In the genomic region with DNA sequence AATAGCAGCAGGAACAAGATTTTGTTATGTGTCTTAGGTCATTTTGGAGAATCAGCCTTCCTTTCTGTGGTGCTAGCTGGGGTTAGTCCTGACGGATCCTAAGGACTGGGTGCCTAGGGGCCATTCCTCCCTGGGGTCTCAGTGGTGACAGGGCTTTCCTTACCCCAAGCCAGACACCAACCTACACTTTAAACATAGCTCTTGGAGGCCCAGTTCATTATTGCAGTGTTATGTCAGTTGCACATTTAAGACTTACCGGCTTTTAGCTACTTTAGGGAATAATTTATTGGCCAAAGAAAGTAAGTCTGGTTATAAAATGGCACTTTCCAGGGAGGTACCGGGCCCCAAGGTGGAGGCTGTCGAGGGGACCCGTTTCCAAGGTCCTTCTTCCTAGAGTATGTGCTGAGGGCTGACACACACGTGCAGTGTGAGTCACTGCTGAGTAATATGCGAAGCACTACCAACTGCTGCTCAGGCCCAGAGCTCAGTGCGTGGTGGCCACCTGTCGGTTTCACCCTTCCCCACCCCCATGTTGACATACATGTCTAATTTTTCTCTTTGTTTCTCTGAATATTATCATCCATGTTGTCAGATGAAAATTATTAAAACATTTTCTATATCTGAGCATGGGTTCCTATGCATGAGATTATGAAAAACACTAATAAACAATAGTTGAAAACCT, we compare ENCODE assay signal across 8 cellular contexts. TPM values are rescaled to one million over a fixed set of nuclear protein-coding genes. Genes with fewer than 3 reads are reported as not detected.
DNase-seq lines count a peak whose midpoint lies in the region; ATAC-seq and TF ChIP-seq lines count a peak whose summit lies in the region.

No MANE protein-coding gene starts in this region.

- H3K4me1 Mint-ChIP-seq in activated T-cell treated with anti-CD3 and anti-CD28 coated beads, Interleukin-2, amount 50 U/mL, for 72 hours (ENCODE audit: low read depth), result peaks cover 13% of the 10 kb centered on the region

- CTCF ChIA-PET in GM10248 (lab: Yijun Ruan, JAX), result interaction anchor here (0.8 to 4.4 kb wide), 18 partner anchors 8 to 521 kb away, joined by 3 to 41 read pairs (median 3); partner anchors contain the start of gene TAF1B

- no peaks in the 10 kb centered on the region for H3K27me3 Mint-ChIP-seq in activated T-cell treated with anti-CD3 and anti-CD28 coated beads, Interleukin-2, amount 50 U/mL, for 72 hours (ENCODE audit: low read depth)

- intact Hi-C loops in ovary (cut with DNase I), result no loop called here

- H3K4me1 ChIP-seq in ovary (ENCODE audit: insufficient read depth), result no peaks in the 10 kb centered on the region

- H3K4me3 ChIP-seq in retinal pigment epithelial cell (ENCODE audit: low read length) (no peak overlapping the region), ovary (no peak overlapping the region)

- no peak for TF ChIP-seq EP300 in ovary (IDR thresholded peaks at IDR 0.05)

- no peaks in the 10 kb centered on the region for H3K36me3 ChIP-seq in ovary

- POLR2A ChIA-PET in GM10248 (lab: Yijun Ruan, JAX), result no interaction called here

- no peaks in the 10 kb centered on the region for H3K9me3 ChIP-seq in ovary

- no peak for TF ChIP-seq POLR2A in ovary (IDR thresholded peaks at IDR 0.05)

- no peak overlapping the region for H3K27ac Mint-ChIP-seq in activated T-cell treated with anti-CD3 and anti-CD28 coated beads, Interleukin-2, amount 50 U/mL, for 72 hours

- ATAC-seq in GM21390 (IDR thresholded peaks at IDR 0.05; ENCODE audit: unreplicated experiment) (peak; percentile 99), HG03575 (IDR thresholded peaks at IDR 0.05; ENCODE audit: extremely low read depth, insufficient number of reproducible peaks, low FRiP score, unreplicated experiment) (peak; percentile 98)
- peak; percentile 100 for ATAC-seq in activated T-cell treated with anti-CD3 and anti-CD28 coated beads, Interleukin-2, amount 50 U/mL, for 72 hours (replicated peaks in 1 of 2)

- no peak overlapping the region for H3K4me3 Mint-ChIP-seq in activated T-cell treated with anti-CD3 and anti-CD28 coated beads, Interleukin-2, amount 50 U/mL, for 72 hours

- no peaks in the 10 kb centered on the region for H3K9me3 Mint-ChIP-seq in activated T-cell treated with anti-CD3 and anti-CD28 coated beads, Interleukin-2, amount 50 U/mL, for 72 hours

- peaks cover 0 to 22% of the 10 kb centered on the region in 2 donors for H3K36me3 Mint-ChIP-seq in activated T-cell treated with anti-CD3 and anti-CD28 coated beads, Interleukin-2, amount 50 U/mL, for 72 hours (ENCODE audit: insufficient read depth in 2 of 2)

- TF ChIP-seq CTCF in GM10248 (IDR thresholded peaks at IDR 0.05; ENCODE audit: control extremely low read depth, extremely low read depth, low read depth, missing control alignments), result peak; percentile 53
- TF ChIP-seq CTCF in retinal pigment epithelial cell (conservative IDR thresholded peaks at IDR 0.05; ENCODE audit: low read depth, low read length), result peak; percentile 44
- no peak for TF ChIP-seq CTCF in ovary (IDR thresholded peaks at IDR 0.05)

- H3K27ac ChIP-seq in ovary, result no peak overlapping the region

- DNase-seq in GM10248 (ENCODE audit: extremely low spot score), result peak; percentile 71
- peak; percentile 67 to 80 for DNase-seq in activated T-cell treated with anti-CD3 and anti-CD28 coated beads, Interleukin-2, amount 50 U/mL, for 72 hours
- peak; percentile 71 for DNase-seq in retinal pigment epithelial cell (ENCODE audit: low read depth)
- no peak for DNase-seq in NCI-H2171 treated with DMSO at 0.1 percent for 48 hours (lab: John Stamatoyannopoulos, UW)
- DNase-seq in Kasumi-1 (lab: John Stamatoyannopoulos, UW), result no peak
- no peak for DNase-seq in ovary

- 85 to 92% (median 86%) methylated on average over 9 of the region's 9 CpGs for WGBS in ovary, 3 donors

- H3K27me3 ChIP-seq in ovary, result no peaks in the 10 kb centered on the region

RNA-seq across cellular contexts. Expression of gene GRHL1, which starts 37.0 kb away (rescaled TPM):
- total RNA-seq in activated T-cell treated with anti-CD3 and anti-CD28 coated beads, Interleukin-2, amount 50 U/mL, for 72 hours, result 1 to 10 TPM in 1 of 2 donors, under 1 TPM in 1; 0.83 to 1.1 TPM
- 1 to 10 TPM in 2 of 7 donors, under 1 TPM in 4, not detected in 1; 0.18 to 2.4 (median 0.78) TPM for total RNA-seq in ovary
- polyA plus RNA-seq in ovary, result under 1 TPM; 0.32 to 0.40 TPM

Comparison
In these comparisons a context has a peak if more than half of its experiments do, and no peak if none do; other contexts are left out.
1. DNase-seq: peak in GM10248 (single experiment), activated T-cell treated with anti-CD3 and anti-CD28 coated beads, Interleukin-2, amount 50 U/mL, for 72 hours (2 of 2) and retinal pigment epithelial cell (single experiment); none in NCI-H2171 treated with DMSO at 0.1 percent for 48 hours (single experiment), Kasumi-1 (0 of 2) and ovary (0 of 5).
2. CTCF ChIP-seq: peak in GM10248 (single experiment) and retinal pigment epithelial cell (single experiment); none in ovary (0 of 3).
3. Peak in every context shown above with its lines, with median percentiles within 50 percentile points of each other: ATAC-seq.